In the genomic region with DNA sequence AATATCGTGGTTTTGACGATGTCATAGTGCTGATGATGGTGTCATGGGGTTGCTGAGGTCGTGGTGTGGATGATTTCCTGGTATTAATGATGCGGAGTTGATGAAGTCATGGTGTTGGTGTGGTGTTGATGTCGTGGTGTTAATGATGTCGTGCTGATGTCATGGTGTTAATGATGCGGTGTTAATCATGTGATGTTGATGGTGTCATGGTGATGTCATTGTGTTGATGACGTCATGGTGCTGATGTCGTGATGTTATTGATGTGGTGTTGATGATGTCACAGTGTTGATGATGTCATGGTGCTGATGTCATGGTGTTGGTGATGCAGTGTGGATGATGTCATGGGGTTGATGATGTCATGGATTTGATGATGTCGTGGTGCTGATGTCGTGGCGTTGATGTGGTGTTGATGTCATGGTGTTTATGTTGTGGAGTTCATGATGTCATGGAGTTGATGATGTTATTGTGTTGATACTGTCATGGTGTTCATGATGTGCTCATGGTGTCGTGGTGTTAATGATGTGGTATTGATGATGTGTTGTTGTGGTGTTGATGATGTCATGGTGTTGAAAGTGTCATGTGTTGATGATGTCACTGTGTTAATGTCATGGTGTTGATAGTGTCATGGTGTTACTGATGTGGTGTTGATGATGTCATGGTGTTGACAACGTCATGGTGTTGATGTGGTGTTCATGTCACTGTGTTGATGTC, we compare ENCODE assay signal across 10 cellular contexts. TPM values are rescaled to one million over a fixed set of nuclear protein-coding genes. Genes with fewer than 3 reads are reported as not detected.
A peak's percentile ranks its signal among the peaks of the same experiment; 100 is the strongest.
DNase-seq lines count a peak whose midpoint lies in the region; ATAC-seq, FAIRE-seq and TF ChIP-seq lines count a peak whose summit lies in the region.
"Had no signal": no experiment of that assay in that cellular context is flagged by ENCODE, and none has a peak within 500 bp of the region (broad histone marks: within the 10 kb centered on the region; RNA-seq: fewer than 3 reads in every experiment).

No MANE protein-coding gene starts in this region.

- no peak for TF ChIP-seq EP300 in H1 (IDR thresholded peaks at IDR 0.05; ENCODE audit: borderline replicate concordance in 1 of 2, low read depth in 2 of 2, low read length in 2 of 2)

- H4K20me1 ChIP-seq in H1 (replicated peaks in 1 of 2; ENCODE audit: control insufficient read depth in 1 of 2, insufficient read depth in 2 of 2, low read length in 2 of 2), result peaks cover 0 to 10% of the 10 kb centered on the region in 2 experiments

- H3K18ac ChIP-seq in H1 (ENCODE audit: extremely low read depth, low read length), result no peak overlapping the region

- H3K79me1 ChIP-seq in H1 (ENCODE audit: low read depth, low read length), result no peaks in the 10 kb centered on the region

- no peak overlapping the region for H3K23ac ChIP-seq in H1 (ENCODE audit: insufficient read length)

- H3K36me3 ChIP-seq in H1 (ENCODE audit: control insufficient read depth in 2 of 4, insufficient read depth in 4 of 4, low read length in 3 of 4), result peaks cover 0 to 13% (median 3%) of the 10 kb centered on the region in 4 experiments; a peak in 2 of 8 replicates

- no peak overlapping the region for H3K4ac ChIP-seq in H1 (replicated peaks; ENCODE audit: insufficient read length, low read depth, low read length)

- no peak for TF ChIP-seq RAD21 in H1 (IDR thresholded peaks at IDR 0.05 in 1 of 2, conservative IDR thresholded peaks at IDR 0.05 in 1 of 2; ENCODE audit: low read depth in 2 of 2, low read length in 2 of 2)

- 86 to 100% methylated on average over 3 to 14 of the region's 14 CpGs for WGBS in H1 (ENCODE audit: extremely low coverage in 1 of 2, insufficient coverage in 1 of 2, insufficient read length in 1 of 2, insufficient replicate concordance in 2 of 2, low coverage in 1 of 2, low lambda C conversion rate in 2 of 2, missing lambda C conversion rate in 1 of 2), 2 experiments

- no peak overlapping the region for H3K27ac ChIP-seq in H1 (ENCODE audit: low read depth, low read length)

- H3K9ac ChIP-seq in H1 (replicated peaks in 1 of 4; ENCODE audit: extremely low read depth in 1 of 4, low read depth in 3 of 4, low read length in 3 of 4), result no peak overlapping the region; a peak in 1 of 7 replicates

- POLR2A ChIA-PET in H1 (lab: Charles Lee; ENCODE audit: partially characterized antibody), result no interaction called here

- no peak for ATAC-seq in GM18519 (IDR thresholded peaks at IDR 0.05; ENCODE audit: low FRiP score, unreplicated experiment)

- no peak overlapping the region for H2BK15ac ChIP-seq in H1 (ENCODE audit: low read length)

- peak; percentile 79 for FAIRE-seq in H1 (lab: Jason Lieb, UNC)
- FAIRE-seq: endometrium had no signal

- no peak for TF ChIP-seq POLR2A in H1 (IDR thresholded peaks at IDR 0.05; ENCODE audit: control extremely low read depth in 1 of 2, low read depth in 2 of 2, low read length in 2 of 2)

- peaks cover 0 to 6% (median 0%) of the 10 kb centered on the region in 4 experiments; a peak in 1 of 7 replicates for H3K27me3 ChIP-seq in H1 (replicated peaks in 1 of 4; ENCODE audit: control insufficient read depth in 3 of 4, extremely low read depth in 1 of 4, insufficient read depth in 3 of 4, low read length in 3 of 4)

- H2BK12ac ChIP-seq in H1 (ENCODE audit: low read depth, low read length), result no peak overlapping the region

- H3K79me2 ChIP-seq in H1 (ENCODE audit: control insufficient read depth in 1 of 2, insufficient read depth in 2 of 2, low read length in 2 of 2), result peaks cover 0 to 14% of the 10 kb centered on the region in 2 experiments; a peak in 1 of 4 replicates

- H3K56ac ChIP-seq in H1 (replicated peaks; ENCODE audit: insufficient read length, low read depth, low read length), result no peak overlapping the region

- CTCF ChIA-PET in H1 (lab: Charles Lee; ENCODE audit: partially characterized antibody), result no interaction called here

- no peaks in the 10 kb centered on the region for H3K4me1 ChIP-seq in H1 (replicated peaks in 1 of 4; ENCODE audit: control insufficient read depth in 3 of 4, insufficient read depth in 4 of 4, low read length in 3 of 4)

- H3K4me2 ChIP-seq in H1 (ENCODE audit: insufficient read depth in 1 of 2, low read depth in 2 of 2, low read length in 2 of 2), result no peak overlapping the region; a peak in 1 of 4 replicates

- H4K5ac ChIP-seq in H1 (ENCODE audit: insufficient read length, low read depth, low read length), result no peak overlapping the region

- no peak overlapping the region; the same call in 1 of the 2 replicates for H2BK5ac ChIP-seq in H1 (ENCODE audit: low read depth, low read length)

- DNase-seq in ACHN, result peak; percentile 66
- peak; percentile 31 for DNase-seq in EH (ENCODE audit: low read depth)
- peak; percentile 61 for DNase-seq in SK-N-DZ (ENCODE audit: low spot score)
- no peak for DNase-seq in H1 (ENCODE audit: low read depth in 1 of 2, low spot score in 2 of 2)
- no peak for DNase-seq in GM13976 (ENCODE audit: low spot score)
- DNase-seq in GM19240 (ENCODE audit: insufficient read length, low spot score), result no peak
- DNase-seq in middle frontal gyrus (ENCODE audit: extremely low spot score, low spot score), result no peak
- DNase-seq: NCI-H526 had no signal

- H2AFZ ChIP-seq in H1 (ENCODE audit: low read length), result no peak overlapping the region

- H2BK20ac ChIP-seq in H1 (ENCODE audit: low read length), result no peak overlapping the region

- H4K8ac ChIP-seq in H1 (ENCODE audit: extremely low read depth, insufficient read depth, low read length), result no peak overlapping the region

- peak overlapping the region; percentile 88; the same call in 1 of the 2 replicates for H2AK5ac ChIP-seq in H1 (ENCODE audit: low read depth, low read length)

- no peak overlapping the region for H3K14ac ChIP-seq in H1 (ENCODE audit: insufficient read length)

- peak overlapping the region; percentile 41 for H4K91ac ChIP-seq in H1 (replicated peaks; ENCODE audit: insufficient read length, low read length)

- H3K4me3 ChIP-seq in H1 (ENCODE audit: extremely low read depth in 1 of 4, insufficient read depth in 2 of 4, low read depth in 3 of 4, low read length in 4 of 4), result no peak overlapping the region

- H2BK120ac ChIP-seq in H1 (replicated peaks; ENCODE audit: low read depth, low read length), result no peak overlapping the region

- H3K9me3 ChIP-seq in H1 (ENCODE audit: insufficient read depth in 2 of 2, low read depth in 1 of 2, low read length in 1 of 2), result peaks cover 5 to 13% of the 10 kb centered on the region in 2 experiments; a peak in 2 of 4 replicates

- H3K23me2 ChIP-seq in H1 (ENCODE audit: low read depth, low read length), result peaks cover 18% of the 10 kb centered on the region

- in situ Hi-C loops in ACHN (cut with HindIII; ENCODE audit: low pct_ligation_motif_present, low pct_unique_long_range_greater_than_20kb, low sequenced_read_pairs) (no loop called here), GM13976 (cut with MboI; ENCODE audit: low sequenced_read_pairs, unreplicated experiment) (loop anchor here (10.0 kb wide), 1 partner anchor 50 kb away; no protein-coding TSS in a partner anchor)

- TF ChIP-seq CTCF in H1 (IDR thresholded peaks at IDR 0.05; ENCODE audit: control extremely low read depth in 1 of 3, insufficient read depth in 1 of 3, low read depth in 1 of 3, low read length in 3 of 3), result no peak
- TF ChIP-seq CTCF in GM13976 (IDR thresholded peaks at IDR 0.05; ENCODE audit: borderline replicate concordance, control extremely low read depth, extremely low read depth, insufficient read depth, missing control alignments), result no peak

TF ChIP-seq in H1, 55 proteins besides CTCF, POLR2A, EP300 and RAD21:
- TF ChIP-seq JUND (IDR thresholded peaks at IDR 0.05; ENCODE audit: low read length) (peak; percentile 58), CREB1 (IDR thresholded peaks at IDR 0.05) (peak; percentile 94), RBBP5 (IDR thresholded peaks at IDR 0.05; ENCODE audit: borderline replicate concordance, low read depth, low read length) (no peak)
- TF ChIP-seq, protein P1, sequence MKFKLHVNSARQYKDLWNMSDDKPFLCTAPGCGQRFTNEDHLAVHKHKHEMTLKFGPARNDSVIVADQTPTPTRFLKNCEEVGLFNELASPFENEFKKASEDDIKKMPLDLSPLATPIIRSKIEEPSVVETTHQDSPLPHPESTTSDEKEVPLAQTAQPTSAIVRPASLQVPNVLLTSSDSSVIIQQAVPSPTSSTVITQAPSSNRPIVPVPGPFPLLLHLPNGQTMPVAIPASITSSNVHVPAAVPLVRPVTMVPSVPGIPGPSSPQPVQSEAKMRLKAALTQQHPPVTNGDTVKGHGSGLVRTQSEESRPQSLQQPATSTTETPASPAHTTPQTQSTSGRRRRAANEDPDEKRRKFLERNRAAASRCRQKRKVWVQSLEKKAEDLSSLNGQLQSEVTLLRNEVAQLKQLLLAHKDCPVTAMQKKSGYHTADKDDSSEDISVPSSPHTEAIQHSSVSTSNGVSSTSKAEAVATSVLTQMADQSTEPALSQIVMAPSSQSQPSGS (IDR thresholded peaks at IDR 0.05; ENCODE audit: low read length), result peak; percentile 96
- TF ChIP-seq, protein P2, sequence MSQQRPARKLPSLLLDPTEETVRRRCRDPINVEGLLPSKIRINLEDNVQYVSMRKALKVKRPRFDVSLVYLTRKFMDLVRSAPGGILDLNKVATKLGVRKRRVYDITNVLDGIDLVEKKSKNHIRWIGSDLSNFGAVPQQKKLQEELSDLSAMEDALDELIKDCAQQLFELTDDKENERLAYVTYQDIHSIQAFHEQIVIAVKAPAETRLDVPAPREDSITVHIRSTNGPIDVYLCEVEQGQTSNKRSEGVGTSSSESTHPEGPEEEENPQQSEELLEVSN (IDR thresholded peaks at IDR 0.05), result no peak

RNA-seq across cellular contexts. Expression of a gene that starts 48.5 kb away (rescaled TPM):
- polyA plus RNA-seq in SK-N-DZ (2014; cell fraction: cytosol; rRNA removed), result 58.4 and 88.5 TPM in 2 replicates
- 154 and 333 TPM in 2 replicates for polyA plus RNA-seq in SK-N-DZ (2014; cell fraction: nucleus; rRNA removed)
- 0.31 and 0.65 TPM in 2 replicates for total RNA-seq in H1 (2021; fragmentation: NEBNext Ultra II Directional; extraction: Animal tissue kit (Norgen Biotek cat#: 25700))
- 0.18 and 0.52 TPM in 2 replicates for polyA plus RNA-seq in H1 (2011; rRNA removed)
- polyA plus RNA-seq in H1 (2011; cell fraction: cytosol; rRNA removed), result 0.43 TPM
- 0.73 TPM for polyA plus RNA-seq in H1 (2011; cell fraction: nucleus; rRNA removed)
- polyA plus RNA-seq in H1 (2012, experiment 1 of 2), result 0.08 to 0.66 TPM (median 0.31 TPM) in 4 replicates
- not detected for polyA plus RNA-seq in H1 (2012, experiment 2 of 2)
- polyA plus RNA-seq in H1 (2013, experiment 1 of 2), result 0.59 TPM
- 0.48 TPM for polyA plus RNA-seq in H1 (2013, experiment 2 of 2)
- polyA minus RNA-seq in H1 (2011; rRNA and poly(A)+ RNA removed), result 0.17 and 0.60 TPM in 2 replicates
- not detected for polyA minus RNA-seq in H1 (2011; cell fraction: cytosol; rRNA and poly(A)+ RNA removed)
- 0.90 TPM for polyA minus RNA-seq in H1 (2011; cell fraction: nucleus; rRNA and poly(A)+ RNA removed)

Comparison
In these comparisons a context has a peak if more than half of its experiments do, and no peak if none do; other contexts are left out.
1. DNase-seq: peak in ACHN (single experiment), EH (single experiment) and SK-N-DZ (single experiment); none in H1 (0 of 2), GM13976 (single experiment), GM19240 (single experiment) and middle frontal gyrus (single experiment).